In the genomic region with DNA sequence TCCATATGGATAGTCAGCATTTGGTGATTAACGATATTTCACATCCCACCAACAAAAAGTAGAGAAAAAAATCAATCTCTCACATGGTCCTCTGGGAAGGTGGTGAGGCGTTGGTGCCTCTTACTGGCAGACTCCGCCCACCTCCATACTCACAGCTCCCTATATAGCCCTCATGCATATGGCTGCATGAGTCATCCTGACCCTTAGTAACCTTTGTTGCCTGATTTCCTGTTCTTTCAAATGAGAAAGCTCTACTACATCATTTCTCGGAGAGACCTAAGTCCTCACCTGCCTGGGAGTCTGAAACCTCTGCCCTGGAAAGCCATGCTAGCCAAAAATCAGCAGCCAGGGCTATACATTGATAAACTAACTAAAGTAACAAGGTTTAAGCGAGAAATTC, we compare ENCODE assay signal across 8 cellular contexts. TPM values are rescaled to one million over a fixed set of nuclear protein-coding genes. Genes with fewer than 3 reads are reported as not detected.
DNase-seq lines count a peak whose midpoint lies in the region; ATAC-seq, FAIRE-seq and TF ChIP-seq lines count a peak whose summit lies in the region.

No MANE protein-coding gene starts in this region.

- H3K36me3 Mint-ChIP-seq in activated naive CD8-positive, alpha-beta T cell treated with anti-CD3 and anti-CD28 coated beads for 36 hours = no peaks in the 10 kb centered on the region
- H3K36me3 Mint-ChIP-seq in naive thymus-derived CD4-positive, alpha-beta T cell = no peaks in the 10 kb centered on the region

- peak; percentile 18 to 52 for DNase-seq in A549 (ENCODE audit: low read depth in 1 of 2, low spot score in 1 of 2)
- peak; percentile 97 for DNase-seq in RWPE1 (ENCODE audit: low spot score)
- DNase-seq in activated naive CD8-positive, alpha-beta T cell treated with anti-CD3 and anti-CD28 coated beads for 36 hours = peak; percentile 67
- peak in 8 of 9 donors; percentile 11 to 57 (median 36) for DNase-seq in naive thymus-derived CD4-positive, alpha-beta T cell
- no peak for DNase-seq in NCI-H524 (lab: John Stamatoyannopoulos, UW)
- no peak for DNase-seq in kidney

- ATAC-seq in A549 (peak; percentile 34 to 63; a peak in 2 of 6 replicates), GM19351 (IDR thresholded peaks at IDR 0.05; ENCODE audit: unreplicated experiment) (peak; percentile 97), HG03520 (IDR thresholded peaks at IDR 0.05; ENCODE audit: unreplicated experiment) (peak; percentile 97)
- peak; percentile 98 for ATAC-seq in naive thymus-derived CD4-positive, alpha-beta T cell

- TF ChIP-seq EP300 in A549 (IDR thresholded peaks at IDR 0.05) = no peak

- TF ChIP-seq CTCF in A549 (IDR thresholded peaks at IDR 0.05) (no peak), RWPE1 (conservative IDR thresholded peaks at IDR 0.05; ENCODE audit: low read depth) (no peak), kidney (IDR thresholded peaks at IDR 0.05; ENCODE audit: borderline replicate concordance, extremely low read depth, insufficient read depth) (no peak)

- no peak overlapping the region for H3K9ac ChIP-seq in kidney (ENCODE audit: low read length in 2 of 2)

- TF ChIP-seq RAD21 in A549 (conservative IDR thresholded peaks at IDR 0.05 in 1 of 2, IDR thresholded peaks at IDR 0.05 in 1 of 2) = no peak

- H3K27ac ChIP-seq in A549 (no peak overlapping the region), RWPE1 (peak overlapping the region; percentile 11; the same call in 1 of the 2 replicates), kidney (ENCODE audit: low read depth in 2 of 2, low read length in 2 of 2) (no peak overlapping the region)
- no peak overlapping the region for H3K27ac ChIP-seq in naive thymus-derived CD4-positive, alpha-beta T cell (ENCODE audit: low read depth, low read length)

- peaks cover 12% of the 10 kb centered on the region for H3K27me3 Mint-ChIP-seq in activated naive CD8-positive, alpha-beta T cell treated with anti-CD3 and anti-CD28 coated beads for 36 hours
- no peaks in the 10 kb centered on the region for H3K27me3 Mint-ChIP-seq in naive thymus-derived CD4-positive, alpha-beta T cell

- H3K4me2 ChIP-seq in A549 = peak overlapping the region; percentile 3; the same call in 1 of the 3 replicates

- H3K9me3 Mint-ChIP-seq in activated naive CD8-positive, alpha-beta T cell treated with anti-CD3 and anti-CD28 coated beads for 36 hours = no peaks in the 10 kb centered on the region
- H3K9me3 Mint-ChIP-seq in naive thymus-derived CD4-positive, alpha-beta T cell = peaks cover 0 to 1% (median 0%) of the 10 kb centered on the region in 11 donors

- no peaks in the 10 kb centered on the region for H3K9me3 ChIP-seq in A549
- H3K9me3 ChIP-seq in naive thymus-derived CD4-positive, alpha-beta T cell (ENCODE audit: control insufficient read depth in 2 of 3, low read length in 3 of 3) = no peaks in the 10 kb centered on the region
- H3K9me3 ChIP-seq in kidney (ENCODE audit: control insufficient read depth in 1 of 2, low read length in 2 of 2) = no peaks in the 10 kb centered on the region

- POLR2A ChIA-PET in A549 (lab: Yijun Ruan, JAX) (interaction anchor here (0.7 kb wide), 1 partner anchor 103 kb away, joined by 4 read pairs; no protein-coding TSS in a partner anchor), RWPE1 (lab: Yijun Ruan, JAX; ENCODE audit: low non-redundant PET) (no interaction called here)
- POLR2A ChIA-PET in naive thymus-derived CD4-positive, alpha-beta T cell (lab: Charles Lee) = no interaction called here

- intact Hi-C loops in naive thymus-derived CD4-positive, alpha-beta T cell (cut with micrococcal nuclease) = loop anchor here in 1 of 2 donors (1.0 to 10.0 kb wide), 4 partner anchors 30 to 734 kb away; partner anchors contain the start of genes ABCA1, SLC44A1 and TMEM38B
- intact Hi-C loops in kidney (cut with DNase I) = no loop called here

- H3K27ac Mint-ChIP-seq in activated naive CD8-positive, alpha-beta T cell treated with anti-CD3 and anti-CD28 coated beads for 36 hours = peak overlapping the region; percentile 54
- peak overlapping the region in 2 of 9 donors; percentile 18 to 66 for H3K27ac Mint-ChIP-seq in naive thymus-derived CD4-positive, alpha-beta T cell

- H3K4me3 ChIP-seq in A549 = no peak overlapping the region
- H3K4me3 ChIP-seq in naive thymus-derived CD4-positive, alpha-beta T cell (ENCODE audit: low read length) = no peak overlapping the region
- no peak overlapping the region for H3K4me3 ChIP-seq in kidney (ENCODE audit: low read length in 2 of 2)

- H3K27me3 ChIP-seq in naive thymus-derived CD4-positive, alpha-beta T cell (ENCODE audit: control insufficient read depth in 2 of 2, insufficient read depth in 2 of 2, low read length in 2 of 2) = no peaks in the 10 kb centered on the region

- H3K4me1 ChIP-seq in A549 = peaks cover 7% of the 10 kb centered on the region
- peaks cover 7 to 14% of the 10 kb centered on the region in 2 donors for H3K4me1 ChIP-seq in naive thymus-derived CD4-positive, alpha-beta T cell (ENCODE audit: control insufficient read depth in 2 of 2, insufficient read depth in 2 of 2, low read length in 2 of 2)
- H3K4me1 ChIP-seq in kidney (ENCODE audit: control insufficient read depth in 1 of 2, insufficient read depth in 1 of 2, low read depth in 1 of 2, low read length in 2 of 2) = no peaks in the 10 kb centered on the region

- H3K4me3 Mint-ChIP-seq in activated naive CD8-positive, alpha-beta T cell treated with anti-CD3 and anti-CD28 coated beads for 36 hours = no peak overlapping the region
- peak overlapping the region in 3 of 10 donors; percentile 16 to 29 (median 29) for H3K4me3 Mint-ChIP-seq in naive thymus-derived CD4-positive, alpha-beta T cell

- TF ChIP-seq POLR2A in A549 (IDR thresholded peaks at IDR 0.05; ENCODE audit: low read length) = no peak

- WGBS in A549 (ENCODE audit: missing lambda C conversion rate) = 56% methylated on average over 5 of the region's 5 CpGs

- H3K4me1 Mint-ChIP-seq in activated naive CD8-positive, alpha-beta T cell treated with anti-CD3 and anti-CD28 coated beads for 36 hours = peaks cover 21% of the 10 kb centered on the region
- peaks cover 8 to 36% (median 32%) of the 10 kb centered on the region in 7 donors for H3K4me1 Mint-ChIP-seq in naive thymus-derived CD4-positive, alpha-beta T cell

- CTCF ChIA-PET in A549 (lab: Yijun Ruan, JAX) (interaction anchor here (0.9 kb wide), 1 partner anchor 35 kb away, joined by 9 read pairs; no protein-coding TSS in a partner anchor), RWPE1 (lab: Yijun Ruan, JAX) (interaction anchor here (0.7 to 0.9 kb wide), 2 partner anchors 33 to 602 kb away, joined by 3 to 4 read pairs; no protein-coding TSS in a partner anchor)
- CTCF ChIA-PET in naive thymus-derived CD4-positive, alpha-beta T cell (lab: Charles Lee) = interaction anchor here (0.6 kb wide), 1 partner anchor 448 kb away, joined by 4 read pairs; no protein-coding TSS in a partner anchor

- FAIRE-seq in A549 (lab: Jason Lieb, UNC) (no peak), kidney (lab: Jason Lieb, UNC) (no peak)

- no peaks in the 10 kb centered on the region for H3K36me3 ChIP-seq in naive thymus-derived CD4-positive, alpha-beta T cell (ENCODE audit: control insufficient read depth in 2 of 3, insufficient read depth in 3 of 3, low read length in 3 of 3)
- no peaks in the 10 kb centered on the region for H3K36me3 ChIP-seq in kidney (ENCODE audit: control insufficient read depth in 1 of 2, insufficient read depth in 2 of 2, low read length in 2 of 2)

TF ChIP-seq in A549, 52 proteins besides CTCF, POLR2A, EP300 and RAD21:
- TF ChIP-seq FOSL2 (IDR thresholded peaks at IDR 0.05) (no peak), FOSL2 (CRISPR knock-in tag; IDR thresholded peaks at IDR 0.05) (peak; percentile 57; the same call in 1 of the 2 replicates), E2F6 (IDR thresholded peaks at IDR 0.05; ENCODE audit: borderline replicate concordance, low read depth) (no peak)

RNA-seq across cellular contexts. Expression of gene ABCA1, which starts 33.3 kb away (rescaled TPM):
- polyA plus RNA-seq in A549 (2011; rRNA removed) = 12.0 and 15.5 TPM in 2 replicates
- 1.3 and 1.4 TPM in 2 replicates for polyA plus RNA-seq in A549 (2012; cell fraction: cytosol; rRNA removed)
- polyA plus RNA-seq in A549 (2012; cell fraction: nucleus; rRNA removed) = 2.9 and 3.7 TPM in 2 replicates
- polyA plus RNA-seq in A549 (2017; fragmentation: RNase III; extraction: RNeasy Plus Mini Kit Qiagen cat#74134 plus additional on column Dnase treatment) = 3.1 to 5.0 TPM (median 3.6 TPM) in 3 replicates
- polyA minus RNA-seq in A549 (2011; rRNA and poly(A)+ RNA removed) = 85.4 and 102 TPM in 2 replicates
- under 1 TPM; 0.48 to 0.72 TPM for total RNA-seq in activated naive CD8-positive, alpha-beta T cell treated with anti-CD3 and anti-CD28 coated beads for 36 hours
- 10 to 100 TPM in 2 of 5 experiments, 1 to 10 TPM in 2, under 1 TPM in 1; 0.58 to 19.4 (median 1.1) TPM for total RNA-seq in naive thymus-derived CD4-positive, alpha-beta T cell
- under 1 TPM; 0.25 to 0.56 TPM for polyA plus RNA-seq in naive thymus-derived CD4-positive, alpha-beta T cell
- 26.1 TPM for total RNA-seq in kidney
- 1.4 TPM for polyA plus RNA-seq in kidney (ENCODE audit: insufficient read depth, low read depth, low replicate concordance)

Comparison
In these comparisons a context has a peak if more than half of its experiments do, and no peak if none do; other contexts are left out.
1. DNase-seq: peak in A549 (2 of 2), RWPE1 (single experiment), activated naive CD8-positive, alpha-beta T cell treated with anti-CD3 and anti-CD28 coated beads for 36 hours (single experiment) and naive thymus-derived CD4-positive, alpha-beta T cell (8 of 9); none in NCI-H524 (0 of 2) and kidney (single experiment).
2. Peak in every context shown above with its lines, with median percentiles within 50 percentile points of each other: ATAC-seq.